Comparison of ENCODE assay signal across 14 cellular contexts in genomic region chr4:41839945-41840854, GRCh38.
DNase-seq lines count a peak whose midpoint lies in the region; ATAC-seq lines count a peak whose summit lies in the region.
"Had no signal": no experiment of that assay in that cellular context is flagged by ENCODE, and none has a peak within 500 bp of the region (broad histone marks: within the 10 kb centered on the region; RNA-seq: fewer than 3 reads in every experiment).

No MANE protein-coding gene starts in this region.

- peaks cover 0 to 12% of the 10 kb centered on the region in 2 experiments for H3K27me3 ChIP-seq in mesenchymal stem cell (ENCODE audit: control insufficient read depth in 1 of 2, insufficient read depth in 1 of 2, low read length in 2 of 2)
- H3K27me3 ChIP-seq: uterus had no signal

- no peaks in the 10 kb centered on the region for H3K9me3 ChIP-seq in mesenchymal stem cell (ENCODE audit: control insufficient read depth, low read length)
- H3K9me3 ChIP-seq: A549, mucosa of descending colon, uterus had no signal

- H3K4ac ChIP-seq in mesenchymal stem cell (ENCODE audit: low read depth in 1 of 2, low read length in 2 of 2) = no peak overlapping the region

- no peak overlapping the region for H4K8ac ChIP-seq in mesenchymal stem cell (ENCODE audit: low read length)

- peak; percentile 11 for DNase-seq in activated CD4-positive, alpha-beta T cell treated with anti-CD3 and anti-CD28 coated beads for 48 hours
- DNase-seq in activated CD4-positive, alpha-beta T cell treated with anti-CD3 and anti-CD28 coated beads, Interleukin-2, amount 50 U/mL, for 4 hours = no peak
- DNase-seq in left lobe of liver (ENCODE audit: low spot score) = no peak
- DNase-seq in HUDEP-2 (lab: John Stamatoyannopoulos, UW; ENCODE audit: unreplicated experiment in 76 of 76) = no peak
- DNase-seq in mesenchymal stem cell = no peak
- DNase-seq in HCEC 1CT = no peak
- DNase-seq: DMS79 treated with DMSO at 0.1 percent for 48 hours, mucosa of descending colon, MV-4-11, right cardiac atrium, uterus had no signal

- H3K79me1 ChIP-seq in mesenchymal stem cell (replicated peaks; ENCODE audit: low read length, poor library complexity, severe bottlenecking) = no peaks in the 10 kb centered on the region

- no peak overlapping the region for H3K4me3 ChIP-seq in mesenchymal stem cell (ENCODE audit: insufficient read depth in 1 of 2, low read depth in 1 of 2, low read length in 2 of 2)
- H3K4me3 ChIP-seq: A549, mucosa of descending colon, uterus had no signal

- no peak overlapping the region for H2AFZ ChIP-seq in mesenchymal stem cell (ENCODE audit: low read depth, low read length)

- no peak overlapping the region for H3K4me2 ChIP-seq in mesenchymal stem cell (ENCODE audit: low read length, poor library complexity, severe bottlenecking)
- H3K4me2 ChIP-seq: A549 had no signal

- H3K27ac ChIP-seq in mesenchymal stem cell (ENCODE audit: low read length, poor library complexity, severe bottlenecking) = no peak overlapping the region
- H3K27ac ChIP-seq: A549, uterus had no signal

- H3K14ac ChIP-seq in mesenchymal stem cell (ENCODE audit: low read length in 2 of 2) = no peak overlapping the region

- H4K91ac ChIP-seq in mesenchymal stem cell (ENCODE audit: low read length) = no peak overlapping the region

- no peak overlapping the region for H3K23ac ChIP-seq in mesenchymal stem cell (ENCODE audit: low read length in 2 of 2)

- ATAC-seq in GM19455 (IDR thresholded peaks at IDR 0.05; ENCODE audit: unreplicated experiment) (peak; percentile 53), HG03378 (IDR thresholded peaks at IDR 0.05; ENCODE audit: unreplicated experiment) (peak; percentile 81), left lobe of liver (peak; percentile 60)
- ATAC-seq: mucosa of descending colon, right cardiac atrium had no signal

- H2BK12ac ChIP-seq in mesenchymal stem cell (ENCODE audit: low read length in 2 of 2) = no peak overlapping the region

- no peak overlapping the region for H2BK15ac ChIP-seq in mesenchymal stem cell (ENCODE audit: low read depth, poor library complexity, severe bottlenecking)

- 29% methylated on average over 6 of the region's 7 CpGs for WGBS in mesenchymal stem cell

- no peak overlapping the region for H2BK5ac ChIP-seq in mesenchymal stem cell (ENCODE audit: low read depth, low read length, poor library complexity, severe bottlenecking)

- no peak overlapping the region for H2AK5ac ChIP-seq in mesenchymal stem cell (ENCODE audit: low read length, severe bottlenecking)

- H3K36me3 ChIP-seq in mesenchymal stem cell (ENCODE audit: control insufficient read depth in 1 of 2, insufficient read depth in 2 of 2, low read depth in 1 of 2, low read length in 2 of 2) = no peaks in the 10 kb centered on the region
- H3K36me3 ChIP-seq: uterus had no signal

- H3K9ac ChIP-seq in mesenchymal stem cell (ENCODE audit: low read length) = no peak overlapping the region

- no peaks in the 10 kb centered on the region for H3K4me1 ChIP-seq in mesenchymal stem cell (ENCODE audit: control insufficient read depth, insufficient read depth, low read depth, low read length)
- H3K4me1 ChIP-seq: A549, uterus had no signal

- no peak overlapping the region for H2BK120ac ChIP-seq in mesenchymal stem cell (ENCODE audit: low read depth, low read length)

- H3K18ac ChIP-seq in mesenchymal stem cell (ENCODE audit: low read depth in 1 of 2, low read length in 2 of 2) = no peak overlapping the region
